10 cellular contexts compared by ENCODE assay signal in genomic region chr16:1674751-1675664, GRCh38. TPM values are rescaled to one million over a fixed set of nuclear protein-coding genes. Genes with fewer than 3 reads are reported as not detected.
DNase-seq lines count a peak whose midpoint lies in the region; ATAC-seq, FAIRE-seq and TF ChIP-seq lines count a peak whose summit lies in the region.
"Had no signal": no experiment of that assay in that cellular context is flagged by ENCODE, and none has a peak within 500 bp of the region (broad histone marks: within the 10 kb centered on the region; RNA-seq: fewer than 3 reads in every experiment).

No MANE protein-coding gene starts in this region.

- H3K9me1 ChIP-seq in K562 (ENCODE audit: control insufficient read depth, insufficient read depth, low read length), result no peaks in the 10 kb centered on the region

- POLR2A ChIA-PET in K562 (lab: Yijun Ruan, JAX) (interaction anchor here (0.7 to 1.5 kb wide), 2 partner anchors 9 to 14 kb away, joined by 3 to 4 read pairs; no protein-coding TSS in a partner anchor), A673 (lab: Charles Lee; ENCODE audit: low non-redundant PET) (interaction anchor here (0.6 kb wide), 1 partner anchor 634 kb away, joined by 11 read pairs; no protein-coding TSS in a partner anchor)

- TF ChIP-seq CTCF in K562 (IDR thresholded peaks at IDR 0.05 in 2 of 3, conservative IDR thresholded peaks at IDR 0.05 in 1 of 3; ENCODE audit: insufficient read depth in 2 of 3, low read depth in 1 of 3, low read length in 3 of 3), result no peak
- no peak for TF ChIP-seq CTCF in A673 (conservative IDR thresholded peaks at IDR 0.05; ENCODE audit: low read depth, low read length)
- no peak for TF ChIP-seq CTCF in D721Med (IDR thresholded peaks at IDR 0.05; ENCODE audit: insufficient read depth, missing control alignments)

- peaks cover 7 to 25% of the 10 kb centered on the region in 2 experiments; a peak in 4 of 5 replicates for H3K4me1 ChIP-seq in K562 (replicated peaks in 1 of 2; ENCODE audit: control insufficient read depth in 2 of 2, insufficient read depth in 2 of 2, low read length in 2 of 2)
- H3K4me1 ChIP-seq in mesendoderm (ENCODE audit: control insufficient read depth, low read depth, low read length), result no peaks in the 10 kb centered on the region
- H3K4me1 ChIP-seq in A673 (ENCODE audit: insufficient read depth, low read length, poor library complexity, severe bottlenecking), result peaks cover 14% of the 10 kb centered on the region

- H3K27ac ChIP-seq in K562 (ENCODE audit: extremely low read depth, low read depth, low read length) (no peak overlapping the region), mesendoderm (ENCODE audit: low read depth, low read length) (no peak overlapping the region), A673 (ENCODE audit: low read depth, low read length, poor library complexity, severe bottlenecking) (no peak overlapping the region)
- H3K27ac ChIP-seq: C4-2B had no signal

- no peak overlapping the region for H4K8ac ChIP-seq in mesendoderm (ENCODE audit: low read depth, low read length)

- intact Hi-C loops in K562 (cut with micrococcal nuclease), result no loop called here
- intact Hi-C loops in A673 (cut with micrococcal nuclease; ENCODE audit: unreplicated experiment), result no loop called here

- H2AK5ac ChIP-seq in mesendoderm (ENCODE audit: low read length), result no peak overlapping the region

- no peak overlapping the region for H3K23ac ChIP-seq in mesendoderm (ENCODE audit: low read length)

- no peak overlapping the region for H3K4me2 ChIP-seq in K562 (ENCODE audit: insufficient read depth, low read length)
- H3K4me2 ChIP-seq in mesendoderm (ENCODE audit: low read length), result no peak overlapping the region

- H3K18ac ChIP-seq in mesendoderm (ENCODE audit: low read length), result no peak overlapping the region

- no peak overlapping the region for H3K4me3 ChIP-seq in K562
- H3K4me3 ChIP-seq in mesendoderm (ENCODE audit: low read length), result no peak overlapping the region
- no peak overlapping the region for H3K4me3 ChIP-seq in A673 (ENCODE audit: low read depth, low read length, poor library complexity, severe bottlenecking)

- 84% methylated on average over 12 of the region's 19 CpGs for WGBS in K562 (ENCODE audit: insufficient coverage, low coverage, missing lambda C conversion rate)
- WGBS in mesendoderm (ENCODE audit: extremely low coverage, insufficient coverage, low lambda C conversion rate), result no CpG with 5 or more reads among the region's 19 CpGs

- CTCF ChIA-PET in K562 (lab: Yijun Ruan, JAX; ENCODE audit: low intra/inter-chr PET ratio), result no interaction called here
- CTCF ChIA-PET in A673 (lab: Charles Lee), result no interaction called here

- TF ChIP-seq RAD21 in K562 (CRISPR knock-in tag; conservative IDR thresholded peaks at IDR 0.05 in 1 of 2, IDR thresholded peaks at IDR 0.05 in 1 of 2), result no peak

- H4K5ac ChIP-seq in mesendoderm (ENCODE audit: low read length), result no peak overlapping the region

- DNase-seq in AG20443 (ENCODE audit: low spot score) (peak; percentile 76), LHCN-M2 (ENCODE audit: low read depth) (peak; percentile 33), K562 (ENCODE audit: extremely low read depth in 1 of 4, low spot score in 3 of 4) (no peak), mesendoderm (peak; percentile 55), A673 (ENCODE audit: low spot score) (no peak), DMS53 (lab: John Stamatoyannopoulos, UW) (no peak), D721Med (ENCODE audit: insufficient read length, low spot score) (no peak)
- DNase-seq in activated effector memory CD4-positive, alpha-beta T cell treated with Interleukin-2 at 50 U/mL for 16 hours, result no peak
- DNase-seq: activated CD4-positive, alpha-beta memory T cell treated with anti-CD3 and anti-CD28 coated beads for 36 hours had no signal

- H3K9me3 ChIP-seq in K562 (replicated peaks; ENCODE audit: control insufficient read depth, insufficient read depth, low read depth, low read length) (no peaks in the 10 kb centered on the region), A673 (ENCODE audit: low read depth, low read length, poor library complexity, severe bottlenecking) (no peaks in the 10 kb centered on the region)

- no peak overlapping the region for H2BK5ac ChIP-seq in mesendoderm (ENCODE audit: low read length)

- no peak for ATAC-seq in K562

- H3K4ac ChIP-seq in mesendoderm (ENCODE audit: low read depth, low read length), result no peak overlapping the region

- no peaks in the 10 kb centered on the region; the same call in 1 of the 2 replicates for H4K20me1 ChIP-seq in K562 (replicated peaks; ENCODE audit: control insufficient read depth, insufficient read depth, low read length)

- FAIRE-seq in K562 (lab: Jason Lieb, UNC) (no peak), D721Med (lab: Jason Lieb, UNC) (no peak)

- no peaks in the 10 kb centered on the region for H3K27me3 ChIP-seq in K562 (ENCODE audit: control insufficient read depth in 2 of 2, insufficient read depth in 2 of 2, low read length in 2 of 2)
- no peaks in the 10 kb centered on the region for H3K27me3 ChIP-seq in mesendoderm (ENCODE audit: insufficient read depth, low read length, poor library complexity)
- H3K27me3 ChIP-seq in A673 (replicated peaks; ENCODE audit: insufficient read depth, low read depth, low read length, poor library complexity), result no peaks in the 10 kb centered on the region

- no peak for TF ChIP-seq POLR2A in K562 (conservative IDR thresholded peaks at IDR 0.05)

- H3K9ac ChIP-seq in K562 (ENCODE audit: insufficient read depth in 1 of 2, low read depth in 2 of 2, low read length in 2 of 2), result peak overlapping the region in 1 of 2 experiments; percentile 60; a peak in 1 of 4 replicates
- no peak overlapping the region for H3K9ac ChIP-seq in mesendoderm (ENCODE audit: low read length)

- no peak for TF ChIP-seq EP300 in K562 (IDR thresholded peaks at IDR 0.05; ENCODE audit: low read length)

- peaks cover 19% of the 10 kb centered on the region for H3K79me2 ChIP-seq in K562 (ENCODE audit: control insufficient read depth, insufficient read depth, low read length)
- peaks cover 17% of the 10 kb centered on the region for H3K79me2 ChIP-seq in mesendoderm (ENCODE audit: control insufficient read depth, insufficient read depth, low read length)

- no peak overlapping the region for H2BK15ac ChIP-seq in mesendoderm (replicated peaks; ENCODE audit: low read depth)

- H3K56ac ChIP-seq in mesendoderm (ENCODE audit: low read length), result no peak overlapping the region

- no peak overlapping the region for H2BK120ac ChIP-seq in mesendoderm (ENCODE audit: low read depth, low read length)

- in situ Hi-C loops in K562 (cut with MboI), result no loop called here

- no peak overlapping the region for H2AFZ ChIP-seq in K562 (ENCODE audit: low read depth, low read length)

- peaks cover 2% of the 10 kb centered on the region for H3K79me1 ChIP-seq in mesendoderm (ENCODE audit: low read length)

- BruUV-seq in K562 (replicated peaks; lab: Mats Ljungman, UMichigan), result no TSS peak
- BruUV-seq in A673 (replicated peaks; lab: Mats Ljungman, UMichigan), result no TSS peak

- H3K36me3 ChIP-seq in K562 (ENCODE audit: control insufficient read depth, insufficient read depth, low read length) (peaks cover 65% of the 10 kb centered on the region; the same call in 2 of the 3 replicates), mesendoderm (ENCODE audit: control insufficient read depth, insufficient read depth, low read length) (peaks cover 5% of the 10 kb centered on the region), A673 (ENCODE audit: insufficient read depth, low read length, poor library complexity, severe bottlenecking) (peaks cover 40% of the 10 kb centered on the region)

RNA-seq across cellular contexts. Expression of gene JPT2, which starts 3.1 kb away (rescaled TPM):
- total RNA-seq in LHCN-M2 (2014; rRNA removed) (59.1 and 62.8 TPM in 2 replicates), K562 (2014; rRNA removed) (89.2 and 116 TPM in 2 replicates), K562 (2014; rRNA removed; fragmentation: Illumina TruSeq; extraction: Trizol) (83.5 and 92.6 TPM in 2 replicates), K562 (2015; rRNA removed; fragmentation: Illumina TruSeq; extraction: Trizol) (80.2 and 88.6 TPM in 2 replicates), K562 (2021) (121 and 133 TPM in 2 replicates), A673 (2021) (197 and 200 TPM in 2 replicates)
- 49.4 TPM for polyA plus RNA-seq in LHCN-M2 (2012)
- total RNA-seq in K562 (2011; cell fraction: chromatin; rRNA removed; ENCODE audit: low replicate concordance), result 93.6 and 97.5 TPM in 2 replicates
- 70.0 and 73.9 TPM in 2 replicates for total RNA-seq in K562 (2011; cell fraction: nucleolus; rRNA removed)
- total RNA-seq in K562 (2011; cell fraction: nucleoplasm; rRNA removed), result 92.1 and 109 TPM in 2 replicates
- polyA plus RNA-seq in K562 (2011; rRNA removed) (106 and 112 TPM in 2 replicates), K562 (2014; fragmentation: Illumina TruSeq; extraction: Trizol) (133 and 134 TPM in 2 replicates), K562 (2014; fragmentation: Nextera tagmentation; extraction: Ambion mirVana) (10 to 100 TPM; 25.5 TPM), K562 (2014; rRNA removed) (108 and 117 TPM in 2 replicates)
- polyA plus RNA-seq in K562 (2011; cell fraction: cytosol; rRNA removed), result 57.8 and 66.9 TPM in 2 replicates
- 68.5 and 76.2 TPM in 2 replicates for polyA plus RNA-seq in K562 (2011; cell fraction: nucleus; rRNA removed)
- 74.8 and 115 TPM in 2 replicates for polyA plus RNA-seq in K562 (2012)
- polyA minus RNA-seq in K562 (2011; rRNA and poly(A)+ RNA removed), result 67.8 and 69.9 TPM in 2 replicates
- 42.4 and 45.0 TPM in 2 replicates for polyA minus RNA-seq in K562 (2011; cell fraction: cytosol; rRNA and poly(A)+ RNA removed)
- polyA minus RNA-seq in K562 (2011; cell fraction: nucleus; rRNA and poly(A)+ RNA removed), result 19.5 and 31.4 TPM in 2 replicates
- 167 TPM for polyA plus RNA-seq in mesendoderm (2013, experiment 1 of 2)
- 168 TPM for polyA plus RNA-seq in mesendoderm (2013, experiment 2 of 2)

RNA-seq across cellular contexts. Expression of gene MAPK8IP3, which starts 31.0 kb away (rescaled TPM):
- total RNA-seq in LHCN-M2 (2014; rRNA removed) (45.9 and 55.4 TPM in 2 replicates), K562 (2014; rRNA removed) (28.9 and 37.1 TPM in 2 replicates), K562 (2014; rRNA removed; fragmentation: Illumina TruSeq; extraction: Trizol) (4.6 and 7.1 TPM in 2 replicates), K562 (2015; rRNA removed; fragmentation: Illumina TruSeq; extraction: Trizol) (18.6 and 19.6 TPM in 2 replicates), K562 (2021) (43.7 and 54.8 TPM in 2 replicates), A673 (2021) (66.9 and 69.2 TPM in 2 replicates)
- polyA plus RNA-seq in LHCN-M2 (2012), result 31.4 TPM
- 161 and 386 TPM in 2 replicates for total RNA-seq in K562 (2011; cell fraction: chromatin; rRNA removed; ENCODE audit: low replicate concordance)
- total RNA-seq in K562 (2011; cell fraction: nucleolus; rRNA removed), result 222 and 236 TPM in 2 replicates
- 131 and 140 TPM in 2 replicates for total RNA-seq in K562 (2011; cell fraction: nucleoplasm; rRNA removed)
- polyA plus RNA-seq in K562 (2011; rRNA removed) (16.7 and 24.4 TPM in 2 replicates), K562 (2014; fragmentation: Illumina TruSeq; extraction: Trizol) (16.7 and 26.0 TPM in 2 replicates), K562 (2014; fragmentation: Nextera tagmentation; extraction: Ambion mirVana) (under 1 TPM; 0.17 to 0.21 TPM), K562 (2014; rRNA removed) (58.7 and 70.8 TPM in 2 replicates)
- polyA plus RNA-seq in K562 (2011; cell fraction: cytosol; rRNA removed), result 10.9 and 17.7 TPM in 2 replicates
- 204 and 313 TPM in 2 replicates for polyA plus RNA-seq in K562 (2011; cell fraction: nucleus; rRNA removed)
- polyA plus RNA-seq in K562 (2012), result 41.6 and 50.3 TPM in 2 replicates
- 11.8 and 17.2 TPM in 2 replicates for polyA minus RNA-seq in K562 (2011; rRNA and poly(A)+ RNA removed)
- polyA minus RNA-seq in K562 (2011; cell fraction: cytosol; rRNA and poly(A)+ RNA removed), result 7.3 and 8.9 TPM in 2 replicates
- polyA minus RNA-seq in K562 (2011; cell fraction: nucleus; rRNA and poly(A)+ RNA removed), result 78.5 and 87.3 TPM in 2 replicates
- 16.1 TPM for polyA plus RNA-seq in mesendoderm (2013, experiment 1 of 2)
- polyA plus RNA-seq in mesendoderm (2013, experiment 2 of 2), result 14.7 TPM

Comparison
In these comparisons a context has a peak if more than half of its experiments do, and no peak if none do; other contexts are left out.
1. DNase-seq: peak in AG20443 (single experiment), LHCN-M2 (single experiment) and mesendoderm (single experiment); none in K562 (0 of 4), activated effector memory CD4-positive, alpha-beta T cell treated with Interleukin-2 at 50 U/mL for 16 hours (single experiment), A673 (single experiment), DMS53 (single experiment) and D721Med (single experiment).